Comparison of ENCODE assay signal across 8 cellular contexts in genomic region chr16:67109407-67110135, GRCh38. TPM values are rescaled to one million over a fixed set of nuclear protein-coding genes. Genes with fewer than 3 reads are reported as not detected.
DNase-seq lines count a peak whose midpoint lies in the region; ATAC-seq and TF ChIP-seq lines count a peak whose summit lies in the region.

Gene PHAF1, plus strand, starts transcription at chr16:67109941. Its CDS starts 235 bp downstream, at chr16:67110176.

- TF ChIP-seq CTCF in Loucy (conservative IDR thresholded peaks at IDR 0.05; ENCODE audit: low read length): no peak
- TF ChIP-seq CTCF in fibroblast of pulmonary artery (IDR thresholded peaks at IDR 0.05; ENCODE audit: low read length, missing control alignments): no peak

- peaks cover 30% of the 10 kb centered on the region for H3K4me1 ChIP-seq in Loucy (ENCODE audit: insufficient read depth, low read length, poor library complexity, severe bottlenecking)

- no peaks in the 10 kb centered on the region for H3K9me2 ChIP-seq in Loucy (replicated peaks; ENCODE audit: low read depth, low read length)

- no peaks in the 10 kb centered on the region for H3K36me3 ChIP-seq in Loucy (ENCODE audit: insufficient read depth, low read length)

- peak within 1 kb of the TSS; percentile 83 for H3K9ac ChIP-seq in Loucy (ENCODE audit: low read depth, low read length, poor library complexity, severe bottlenecking)

- H3K9me3 Mint-ChIP-seq in natural killer cell treated with Interleukin-12 subunit alpha and Interleukin-12 subunit beta and Interleukin-15 and Interleukin-18, amount 100 ng/mL, for 72 hours: no peaks in the 10 kb centered on the region

- H3K4me1 Mint-ChIP-seq in natural killer cell treated with Interleukin-12 subunit alpha and Interleukin-12 subunit beta and Interleukin-15 and Interleukin-18, amount 100 ng/mL, for 72 hours (ENCODE audit: low read depth in 2 of 2): peaks cover 24 to 29% of the 10 kb centered on the region in 2 donors

- ATAC-seq in natural killer cell treated with Interleukin-12 subunit alpha and Interleukin-12 subunit beta and Interleukin-15 and Interleukin-18, amount 100 ng/mL, for 72 hours: peak; percentile 96 to 97

- peak within 1 kb of the TSS; percentile 97 for H3K4me3 Mint-ChIP-seq in natural killer cell treated with Interleukin-12 subunit alpha and Interleukin-12 subunit beta and Interleukin-15 and Interleukin-18, amount 100 ng/mL, for 72 hours

- no peaks in the 10 kb centered on the region for H3K9me3 ChIP-seq in Loucy (ENCODE audit: insufficient read depth, low read depth, low read length)

- DNase-seq in EL (peak; percentile 87), H4 (ENCODE audit: low spot score) (peak; percentile 76), fibroblast of pulmonary artery (ENCODE audit: low read depth) (peak; percentile 92)
- DNase-seq in activated effector memory CD4-positive, alpha-beta T cell treated with Interleukin-2 at 50 U/mL for 16 hours: peak; percentile 95
- DNase-seq in natural killer cell treated with Interleukin-12 subunit alpha and Interleukin-12 subunit beta and Interleukin-15 and Interleukin-18, amount 100 ng/mL, for 72 hours (ENCODE audit: low spot score): peak; percentile 94
- peak; percentile 93 for DNase-seq in stimulated activated naive CD4-positive, alpha-beta T cell treated with Interleukin-2 at 50 U/mL for 16 hours (lab: John Stamatoyannopoulos, UW)

- TF ChIP-seq POLR2A in Raji (IDR thresholded peaks at IDR 0.05; ENCODE audit: insufficient read depth, low read depth, low read length): peak; percentile 99

- H4K20me1 ChIP-seq in Loucy (ENCODE audit: insufficient read depth, low read length, poor library complexity, severe bottlenecking): no peaks in the 10 kb centered on the region

- peaks cover 41% of the 10 kb centered on the region for H3K79me2 ChIP-seq in Loucy (ENCODE audit: insufficient read depth, low read length)

- peaks cover 5% of the 10 kb centered on the region; the same call in 1 of the 2 replicates for H3F3A ChIP-seq in Loucy (ENCODE audit: low read depth)

- no peaks in the 10 kb centered on the region for H3K36me3 Mint-ChIP-seq in natural killer cell treated with Interleukin-12 subunit alpha and Interleukin-12 subunit beta and Interleukin-15 and Interleukin-18, amount 100 ng/mL, for 72 hours

- H3K27ac Mint-ChIP-seq in natural killer cell treated with Interleukin-12 subunit alpha and Interleukin-12 subunit beta and Interleukin-15 and Interleukin-18, amount 100 ng/mL, for 72 hours: peak within 1 kb of the TSS; percentile 61 to 91

- peak within 1 kb of the TSS; percentile 93 for H3K4me2 ChIP-seq in Loucy (ENCODE audit: low read depth, low read length, poor library complexity, severe bottlenecking)

- H3K27me3 ChIP-seq in Loucy (ENCODE audit: insufficient read depth, low read length, poor library complexity, severe bottlenecking): no peaks in the 10 kb centered on the region

- H3K4me3 ChIP-seq in Loucy (ENCODE audit: low read length, poor library complexity, severe bottlenecking): peak within 1 kb of the TSS; percentile 90
- peak within 1 kb of the TSS; percentile 95 for H3K4me3 ChIP-seq in fibroblast of pulmonary artery (replicated peaks; ENCODE audit: low read depth, low read length)

- peak within 1 kb of the TSS; percentile 86 for H2AFZ ChIP-seq in Loucy (ENCODE audit: low read length)

- H3K27me3 Mint-ChIP-seq in natural killer cell treated with Interleukin-12 subunit alpha and Interleukin-12 subunit beta and Interleukin-15 and Interleukin-18, amount 100 ng/mL, for 72 hours: no peaks in the 10 kb centered on the region

RNA-seq across cellular contexts. Expression of gene PHAF1, which starts in this region (rescaled TPM):
- 13.8 and 14.8 TPM in 2 replicates for total RNA-seq in H4 (2014; rRNA removed; shearing (Covaris generic))
- 10 to 100 TPM; 14.3 to 26.7 TPM for total RNA-seq in natural killer cell treated with Interleukin-12 subunit alpha and Interleukin-12 subunit beta and Interleukin-15 and Interleukin-18, amount 100 ng/mL, for 72 hours

Comparison
In these comparisons a context has a peak if more than half of its experiments do, and no peak if none do; other contexts are left out.
1. Peak in every context shown above with its lines: DNase-seq, ATAC-seq and H3K4me3 ChIP-seq.